15 cellular contexts compared by ENCODE assay signal in the genomic region with DNA sequence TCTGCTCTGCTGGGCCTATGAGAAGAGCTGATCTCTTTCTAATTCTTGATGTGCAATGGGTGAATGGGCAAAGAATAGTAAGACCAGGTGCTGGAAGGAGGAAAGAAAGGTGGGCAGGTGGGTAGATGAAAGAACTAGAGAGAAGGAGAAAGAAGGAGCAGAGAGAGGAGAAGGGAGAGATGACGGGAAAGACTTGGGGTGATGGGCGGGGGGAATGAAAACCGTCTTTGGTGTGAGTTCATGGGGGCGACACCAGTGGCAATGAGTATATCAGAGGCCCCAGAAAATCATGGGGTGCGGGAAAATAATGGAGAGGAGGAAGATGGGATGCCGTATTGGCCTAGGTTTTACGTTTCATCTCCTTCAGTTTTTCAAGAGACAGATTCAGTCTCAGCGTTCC.
DNase-seq lines count a peak whose midpoint lies in the region; ATAC-seq, FAIRE-seq and TF ChIP-seq lines count a peak whose summit lies in the region.
"Had no signal": no experiment of that assay in that cellular context is flagged by ENCODE, and none has a peak within 500 bp of the region (broad histone marks: within the 10 kb centered on the region; RNA-seq: fewer than 3 reads in every experiment).

No MANE protein-coding gene starts in this region.

- peaks cover 8 to 13% (median 9%) of the 10 kb centered on the region in 4 donors for H3K4me1 Mint-ChIP-seq in CD4-positive, alpha-beta memory T cell
- H3K4me1 Mint-ChIP-seq in activated T-helper 1 cell treated with anti-CD3 and anti-CD28 coated beads, Interleukin-12 subunit alpha, Interleukin-12 subunit beta, Interleukin-2, Interleukin-4 antibody, amounts not matched to agents 30 ng/mL and 10 ng/mL and 1 ng/mL, durations not matched to agents 14 hours and 24 hours and 36 hours (ENCODE audit: low read depth) = peaks cover 14% of the 10 kb centered on the region
- H3K4me1 Mint-ChIP-seq in activated T-cell treated with anti-CD3 and anti-CD28 coated beads, Interleukin-2, amount 50 U/mL, for 72 hours (ENCODE audit: low read depth) = peaks cover 5% of the 10 kb centered on the region

- no peak for ATAC-seq in activated T-cell treated with anti-CD3 and anti-CD28 coated beads, Interleukin-2, amount 50 U/mL, for 72 hours (replicated peaks in 1 of 2)
- ATAC-seq in HG03025 (IDR thresholded peaks at IDR 0.05; ENCODE audit: low FRiP score, unreplicated experiment) = no peak

- POLR2A ChIA-PET in CD4-positive, alpha-beta memory T cell (lab: Charles Lee; ENCODE audit: partially characterized antibody) = no interaction called here

- H4K20me1 ChIP-seq in osteoblast (ENCODE audit: insufficient read depth, low read length) = peaks cover 37% of the 10 kb centered on the region

- TF ChIP-seq CTCF in kidney (IDR thresholded peaks at IDR 0.05; ENCODE audit: borderline replicate concordance, extremely low read depth, insufficient read depth) (no peak), osteoblast (IDR thresholded peaks at IDR 0.05; ENCODE audit: extremely low read depth, low read depth, low read length) (no peak)

- H3K9ac ChIP-seq in kidney (ENCODE audit: low read length in 2 of 2) = peak overlapping the region in 1 of 2 donors; percentile 66
- no peak overlapping the region for H3K9ac ChIP-seq in skeletal muscle tissue (ENCODE audit: low read depth in 1 of 3, low read length in 3 of 3)

- DNase-seq in CD4-positive, alpha-beta memory T cell = no peak
- no peak for DNase-seq in activated T-helper 1 cell treated with anti-CD3 and anti-CD28 coated beads, Interleukin-12 subunit alpha, Interleukin-12 subunit beta, Interleukin-2, Interleukin-4 antibody, amounts not matched to agents 30 ng/mL and 10 ng/mL and 1 ng/mL, durations not matched to agents 14 hours and 24 hours and 36 hours (ENCODE audit: low spot score)
- DNase-seq in kidney (no peak), OCI-M2 (lab: John Stamatoyannopoulos, UW; ENCODE audit: unreplicated experiment) (no peak), osteoblast (ENCODE audit: insufficient read length, low spot score, missing footprints) (no peak)
- DNase-seq in activated T-cell treated with anti-CD3 and anti-CD28 coated beads, Interleukin-2, amount 50 U/mL, for 72 hours = no peak
- DNase-seq: activated CD4-positive, CD25-positive, alpha-beta regulatory T cell; NCI-H2029 treated with DMSO at 0.1 percent for 48 hours; Right ventricle myocardium superior had no signal

- H3K4me3 ChIP-seq in CD4-positive, alpha-beta memory T cell (ENCODE audit: low read length in 2 of 2) = no peak overlapping the region
- H3K4me3 ChIP-seq in kidney (ENCODE audit: low read length in 2 of 2) (no peak overlapping the region), skeletal muscle tissue (ENCODE audit: low read length in 3 of 3) (no peak overlapping the region), osteoblast (ENCODE audit: insufficient read depth, low read length) (no peak overlapping the region)
- H3K4me3 ChIP-seq: adrenal gland had no signal

- H3K27me3 Mint-ChIP-seq in CD4-positive, alpha-beta memory T cell = no peaks in the 10 kb centered on the region
- H3K27me3 Mint-ChIP-seq in activated T-helper 1 cell treated with anti-CD3 and anti-CD28 coated beads, Interleukin-12 subunit alpha, Interleukin-12 subunit beta, Interleukin-2, Interleukin-4 antibody, amounts not matched to agents 30 ng/mL and 10 ng/mL and 1 ng/mL, durations not matched to agents 14 hours and 24 hours and 36 hours (ENCODE audit: insufficient read depth) = no peaks in the 10 kb centered on the region
- no peaks in the 10 kb centered on the region for H3K27me3 Mint-ChIP-seq in activated T-cell treated with anti-CD3 and anti-CD28 coated beads, Interleukin-2, amount 50 U/mL, for 72 hours (ENCODE audit: low read depth)

- no peak overlapping the region for H3K27ac ChIP-seq in CD4-positive, alpha-beta memory T cell (ENCODE audit: low read depth, low read length)
- peak overlapping the region; percentile 77 to 80 for H3K27ac ChIP-seq in kidney (ENCODE audit: low read depth in 2 of 2, low read length in 2 of 2)
- peak overlapping the region; percentile 2 for H3K27ac ChIP-seq in skeletal muscle tissue (ENCODE audit: low read depth, low read length)
- H3K27ac ChIP-seq in osteoblast (ENCODE audit: low read depth, low read length) = no peak overlapping the region
- H3K27ac ChIP-seq: epithelial cell of prostate had no signal

- peaks cover 15% of the 10 kb centered on the region for H3K36me3 ChIP-seq in CD4-positive, alpha-beta memory T cell (ENCODE audit: insufficient read depth, low read length)
- H3K36me3 ChIP-seq in kidney (ENCODE audit: control insufficient read depth in 1 of 2, insufficient read depth in 2 of 2, low read length in 2 of 2) (peaks cover 0 to 4% of the 10 kb centered on the region in 2 donors), skeletal muscle tissue (ENCODE audit: control insufficient read depth in 3 of 3, insufficient read depth in 3 of 3, low read length in 3 of 3) (peaks cover 0 to 6% (median 2%) of the 10 kb centered on the region in 3 donors), osteoblast (ENCODE audit: insufficient read depth, low read length) (peaks cover 4% of the 10 kb centered on the region)

- CTCF ChIA-PET in CD4-positive, alpha-beta memory T cell (lab: Charles Lee; ENCODE audit: partially characterized antibody) = no interaction called here

- no peak overlapping the region for H3K4me3 Mint-ChIP-seq in CD4-positive, alpha-beta memory T cell
- H3K4me3 Mint-ChIP-seq in activated T-helper 1 cell treated with anti-CD3 and anti-CD28 coated beads, Interleukin-12 subunit alpha, Interleukin-12 subunit beta, Interleukin-2, Interleukin-4 antibody, amounts not matched to agents 30 ng/mL and 10 ng/mL and 1 ng/mL, durations not matched to agents 14 hours and 24 hours and 36 hours = no peak overlapping the region
- no peak overlapping the region for H3K4me3 Mint-ChIP-seq in activated T-cell treated with anti-CD3 and anti-CD28 coated beads, Interleukin-2, amount 50 U/mL, for 72 hours

- H3K4me2 ChIP-seq in osteoblast (ENCODE audit: insufficient read depth, low read length) = no peak overlapping the region

- H3K27ac Mint-ChIP-seq in CD4-positive, alpha-beta memory T cell = peak overlapping the region in 4 of 7 donors; percentile 22 to 59 (median 40)
- H3K27ac Mint-ChIP-seq in activated T-helper 1 cell treated with anti-CD3 and anti-CD28 coated beads, Interleukin-12 subunit alpha, Interleukin-12 subunit beta, Interleukin-2, Interleukin-4 antibody, amounts not matched to agents 30 ng/mL and 10 ng/mL and 1 ng/mL, durations not matched to agents 14 hours and 24 hours and 36 hours = peak overlapping the region; percentile 11
- H3K27ac Mint-ChIP-seq in activated T-cell treated with anti-CD3 and anti-CD28 coated beads, Interleukin-2, amount 50 U/mL, for 72 hours = no peak overlapping the region

- peaks cover 4 to 8% of the 10 kb centered on the region in 2 donors for H3K36me3 Mint-ChIP-seq in CD4-positive, alpha-beta memory T cell
- H3K36me3 Mint-ChIP-seq in activated T-helper 1 cell treated with anti-CD3 and anti-CD28 coated beads, Interleukin-12 subunit alpha, Interleukin-12 subunit beta, Interleukin-2, Interleukin-4 antibody, amounts not matched to agents 30 ng/mL and 10 ng/mL and 1 ng/mL, durations not matched to agents 14 hours and 24 hours and 36 hours (ENCODE audit: low read depth) = peaks cover 13% of the 10 kb centered on the region
- peaks cover 0 to 2% of the 10 kb centered on the region in 2 donors for H3K36me3 Mint-ChIP-seq in activated T-cell treated with anti-CD3 and anti-CD28 coated beads, Interleukin-2, amount 50 U/mL, for 72 hours (ENCODE audit: insufficient read depth in 2 of 2)

- no peaks in the 10 kb centered on the region for H3K9me3 Mint-ChIP-seq in CD4-positive, alpha-beta memory T cell
- no peaks in the 10 kb centered on the region for H3K9me3 Mint-ChIP-seq in activated T-helper 1 cell treated with anti-CD3 and anti-CD28 coated beads, Interleukin-12 subunit alpha, Interleukin-12 subunit beta, Interleukin-2, Interleukin-4 antibody, amounts not matched to agents 30 ng/mL and 10 ng/mL and 1 ng/mL, durations not matched to agents 14 hours and 24 hours and 36 hours
- H3K9me3 Mint-ChIP-seq in activated T-cell treated with anti-CD3 and anti-CD28 coated beads, Interleukin-2, amount 50 U/mL, for 72 hours = peaks cover 0 to 6% of the 10 kb centered on the region in 2 donors
- H3K9me3 Mint-ChIP-seq: activated T-helper 2 cell treated with anti-CD3 and anti-CD28 coated beads, Interferon-gamma antibody, Interleukin-2, Interleukin-4, amounts not matched to agents 10 μg/mL and 5 μg/mL and 100 μg/mL, durations not matched to agents 14 hours and 24 hours and 36 hours had no signal

- intact Hi-C loops in CD4-positive, alpha-beta memory T cell (cut with micrococcal nuclease) = no loop called here
- intact Hi-C loops in activated T-helper 1 cell treated with anti-CD3 and anti-CD28 coated beads, Interleukin-12 subunit alpha, Interleukin-12 subunit beta, Interleukin-2, Interleukin-4 antibody, amounts not matched to agents 30 ng/mL and 10 ng/mL and 1 ng/mL, durations not matched to agents 14 hours and 24 hours and 36 hours (cut with micrococcal nuclease) = no loop called here
- intact Hi-C loops in kidney (cut with DNase I) = no loop called here

- H3K9me3 ChIP-seq in CD4-positive, alpha-beta memory T cell (ENCODE audit: control insufficient read depth in 1 of 2, low read length in 2 of 2) = no peaks in the 10 kb centered on the region
- H3K9me3 ChIP-seq in kidney (ENCODE audit: control insufficient read depth in 1 of 2, low read length in 2 of 2) (no peaks in the 10 kb centered on the region), skeletal muscle tissue (ENCODE audit: control insufficient read depth in 3 of 3, low read length in 3 of 3) (no peaks in the 10 kb centered on the region), osteoblast (ENCODE audit: low read depth, low read length) (no peaks in the 10 kb centered on the region)
- H3K9me3 ChIP-seq: adrenal gland, right atrium auricular region had no signal

- no peak overlapping the region for H2AFZ ChIP-seq in osteoblast (ENCODE audit: low read length)

- peaks cover 9% of the 10 kb centered on the region for H3K79me2 ChIP-seq in osteoblast (ENCODE audit: insufficient read depth, low read length)

- H3K27me3 ChIP-seq in CD4-positive, alpha-beta memory T cell (ENCODE audit: insufficient read depth, low read length) = no peaks in the 10 kb centered on the region
- H3K27me3 ChIP-seq in skeletal muscle tissue (ENCODE audit: control insufficient read depth in 3 of 3, insufficient read depth in 3 of 3, low read length in 3 of 3) = peaks cover 0 to 3% (median 0%) of the 10 kb centered on the region in 3 donors
- H3K27me3 ChIP-seq in osteoblast (ENCODE audit: insufficient read depth, low read length) = no peaks in the 10 kb centered on the region
- H3K27me3 ChIP-seq: adrenal gland, right atrium auricular region had no signal

- no peak for FAIRE-seq in kidney (lab: Jason Lieb, UNC)

- no peaks in the 10 kb centered on the region for H3K4me1 ChIP-seq in CD4-positive, alpha-beta memory T cell (ENCODE audit: insufficient read depth, low read length)
- peaks cover 11 to 20% of the 10 kb centered on the region in 2 donors for H3K4me1 ChIP-seq in kidney (ENCODE audit: control insufficient read depth in 1 of 2, insufficient read depth in 1 of 2, low read depth in 1 of 2, low read length in 2 of 2)
- H3K4me1 ChIP-seq in skeletal muscle tissue (ENCODE audit: control insufficient read depth in 3 of 3, insufficient read depth in 3 of 3, low read length in 3 of 3) = peaks cover 0 to 4% (median 0%) of the 10 kb centered on the region in 3 donors
- H3K4me1 ChIP-seq in osteoblast (ENCODE audit: insufficient read depth, low read length) = peaks cover 20% of the 10 kb centered on the region

Comparison
In these comparisons a context has a peak if more than half of its experiments do, and no peak if none do; other contexts are left out.
1. H3K27ac ChIP-seq: peak in kidney (2 of 2) and skeletal muscle tissue (single experiment); none in CD4-positive, alpha-beta memory T cell (single experiment) and osteoblast (single experiment).